In the genomic region with DNA sequence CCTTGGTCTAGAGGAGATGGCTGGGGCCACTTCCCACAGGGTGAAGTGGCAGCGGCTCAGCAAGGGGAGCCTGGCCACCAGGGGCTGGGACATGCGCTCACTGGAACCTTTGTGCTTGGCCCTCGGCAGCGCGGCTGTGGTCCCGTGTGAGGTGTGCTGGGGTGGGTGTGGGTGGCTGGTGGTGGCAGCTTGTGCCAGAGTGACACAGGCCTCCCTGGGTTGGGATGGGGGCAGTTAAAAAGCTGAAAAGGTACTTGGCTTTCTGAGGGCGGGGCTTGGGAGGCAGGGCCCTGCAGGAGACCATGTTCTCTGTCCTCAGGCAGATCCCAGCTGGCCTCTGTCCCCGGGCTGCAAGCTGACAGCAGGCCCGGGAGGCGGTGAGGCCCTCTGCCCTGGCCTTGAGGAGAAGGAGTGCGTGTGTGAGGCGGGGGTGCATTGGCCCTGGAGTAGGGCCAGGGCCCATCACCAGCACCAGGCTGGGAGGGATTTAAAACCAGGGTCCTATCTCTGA, we compare ENCODE assay signal across 13 cellular contexts. TPM values are rescaled to one million over a fixed set of nuclear protein-coding genes. Genes with fewer than 3 reads are reported as not detected.
DNase-seq lines count a peak whose midpoint lies in the region; ATAC-seq lines count a peak whose summit lies in the region.
"Had no signal": no experiment of that assay in that cellular context is flagged by ENCODE, and none has a peak within 500 bp of the region (broad histone marks: within the 10 kb centered on the region; RNA-seq: fewer than 3 reads in every experiment).

No MANE protein-coding gene starts in this region.

- H3K27ac ChIP-seq in neuronal stem cell (replicated peaks; ENCODE audit: low read length): no peak overlapping the region

- no peak overlapping the region for H2BK15ac ChIP-seq in neuronal stem cell (ENCODE audit: low read length)

- H3K9ac ChIP-seq in NT2/D1 (ENCODE audit: insufficient read length, low read depth) (peak overlapping the region; percentile 56), neuronal stem cell (ENCODE audit: low read depth, low read length, poor library complexity) (peak overlapping the region; percentile 30)

- no peak overlapping the region for H4K8ac ChIP-seq in neuronal stem cell (ENCODE audit: low read depth, low read length)

- H3K14ac ChIP-seq in neuronal stem cell (ENCODE audit: low read length): no peak overlapping the region

- peaks cover 38% of the 10 kb centered on the region for H3K36me3 Mint-ChIP-seq in effector memory CD8-positive, alpha-beta T cell (ENCODE audit: insufficient read depth)

- H3K9me3 ChIP-seq in NT2/D1 (ENCODE audit: insufficient read depth, low read length) (no peaks in the 10 kb centered on the region), neuronal stem cell (replicated peaks in 1 of 2; ENCODE audit: control insufficient read depth in 2 of 2, insufficient read depth in 1 of 2, low read depth in 1 of 2, low read length in 2 of 2) (no peaks in the 10 kb centered on the region)

- H3K27ac Mint-ChIP-seq in effector memory CD8-positive, alpha-beta T cell: peak overlapping the region; percentile 57 to 58
- H3K27ac Mint-ChIP-seq: activated CD4-positive, alpha-beta T cell treated with anti-CD3 and anti-CD28 coated beads, Interleukin-2, amount 10 ng/mL, durations not matched to agents 24 days and 14 days; CD4-positive, alpha-beta T cell had no signal

- no peaks in the 10 kb centered on the region for H3K27me3 Mint-ChIP-seq in effector memory CD8-positive, alpha-beta T cell
- H3K27me3 Mint-ChIP-seq: activated CD4-positive, alpha-beta T cell treated with anti-CD3 and anti-CD28 coated beads, Interleukin-2, amount 10 ng/mL, durations not matched to agents 24 days and 14 days; CD4-positive, alpha-beta T cell; central memory CD8-positive, alpha-beta T cell; T-cell had no signal

- no peak overlapping the region for H3K4me2 ChIP-seq in neuronal stem cell (ENCODE audit: insufficient read depth, low read length, poor library complexity, severe bottlenecking)

- H3K4me1 ChIP-seq in NT2/D1 (ENCODE audit: insufficient read depth, insufficient read length) (peaks cover 31% of the 10 kb centered on the region), neuronal stem cell (ENCODE audit: control insufficient read depth in 2 of 2, insufficient read depth in 1 of 2, low read depth in 1 of 2, low read length in 2 of 2) (peaks cover 0 to 5% of the 10 kb centered on the region in 2 donors)

- no peaks in the 10 kb centered on the region for H3K9me3 Mint-ChIP-seq in effector memory CD8-positive, alpha-beta T cell
- H3K9me3 Mint-ChIP-seq: activated CD4-positive, alpha-beta T cell treated with anti-CD3 and anti-CD28 coated beads, Interleukin-2, amount 10 ng/mL, durations not matched to agents 24 days and 14 days; CD4-positive, alpha-beta T cell; central memory CD8-positive, alpha-beta T cell; T-cell had no signal

- no peak overlapping the region for H2BK120ac ChIP-seq in neuronal stem cell (ENCODE audit: low read depth, low read length)

- H2BK5ac ChIP-seq in neuronal stem cell (ENCODE audit: low read length): peak overlapping the region; percentile 66

- in situ Hi-C loops in G401 (cut with HindIII; ENCODE audit: low sequenced_read_pairs): no loop called here

- H4K91ac ChIP-seq in neuronal stem cell (ENCODE audit: low read depth, low read length, poor library complexity): no peak overlapping the region

- H3K4me1 Mint-ChIP-seq in effector memory CD8-positive, alpha-beta T cell (ENCODE audit: low read depth in 2 of 2): peaks cover 2 to 4% of the 10 kb centered on the region in 2 donors
- H3K4me1 Mint-ChIP-seq: activated CD4-positive, alpha-beta T cell treated with anti-CD3 and anti-CD28 coated beads, Interleukin-2, amount 10 ng/mL, durations not matched to agents 24 days and 14 days; central memory CD8-positive, alpha-beta T cell; T-cell had no signal

- peaks cover 13% of the 10 kb centered on the region for H3K79me1 ChIP-seq in neuronal stem cell (ENCODE audit: low read depth, low read length)

- peak; percentile 70 for DNase-seq in G401 (ENCODE audit: low spot score)
- DNase-seq in NT2/D1 (ENCODE audit: low read depth, low spot score): no peak
- DNase-seq in effector memory CD8-positive, alpha-beta T cell: no peak
- DNase-seq in neuronal stem cell (ENCODE audit: low spot score): no peak
- DNase-seq in A172 (ENCODE audit: low spot score): no peak
- DNase-seq in ecto neural progenitor cell (ENCODE audit: low spot score): no peak
- DNase-seq: activated CD4-positive, alpha-beta T cell treated with anti-CD3 and anti-CD28 coated beads, Interleukin-2, amount 10 ng/mL, durations not matched to agents 24 days and 14 days; activated effector memory CD4-positive, alpha-beta T cell treated with anti-CD3 and anti-CD28 coated beads, Interleukin-2, amount 50 U/mL, for 16 hours; CD4-positive, alpha-beta T cell; T-cell had no signal

- no peak overlapping the region for H3K4me3 Mint-ChIP-seq in effector memory CD8-positive, alpha-beta T cell
- H3K4me3 Mint-ChIP-seq: activated CD4-positive, alpha-beta T cell treated with anti-CD3 and anti-CD28 coated beads, Interleukin-2, amount 10 ng/mL, durations not matched to agents 24 days and 14 days; CD4-positive, alpha-beta T cell; central memory CD8-positive, alpha-beta T cell; T-cell had no signal

- H3K23ac ChIP-seq in neuronal stem cell (ENCODE audit: low read depth, low read length, poor library complexity): peak overlapping the region; percentile 45

- no peak overlapping the region for H2BK12ac ChIP-seq in neuronal stem cell (ENCODE audit: low read length)

- H3K36me3 ChIP-seq in NT2/D1 (ENCODE audit: insufficient read depth, insufficient read length, low read length) (peaks cover 93% of the 10 kb centered on the region), neuronal stem cell (replicated peaks in 1 of 2; ENCODE audit: control insufficient read depth in 2 of 2, insufficient read depth in 2 of 2, low read length in 2 of 2) (peaks cover 52 to 98% of the 10 kb centered on the region in 2 donors)

- H3K4ac ChIP-seq in neuronal stem cell (ENCODE audit: low read length): no peak overlapping the region

- H2AFZ ChIP-seq in neuronal stem cell (ENCODE audit: low read length): no peak overlapping the region

- H3K4me3 ChIP-seq in NT2/D1 (ENCODE audit: insufficient read length, low read depth): no peak overlapping the region
- H3K4me3 ChIP-seq in neuronal stem cell (ENCODE audit: low read length in 2 of 2): no peak overlapping the region

- WGBS in neuronal stem cell (ENCODE audit: extremely low coverage in 2 of 2, insufficient read length in 2 of 2, insufficient replicate concordance in 1 of 2), 2 donors: no CpG with 5 or more reads among the region's 12 CpGs

- no peak for ATAC-seq in effector memory CD8-positive, alpha-beta T cell (replicated peaks)
- no peak for ATAC-seq in HG03280 (IDR thresholded peaks at IDR 0.05; ENCODE audit: unreplicated experiment)
- ATAC-seq: T-cell had no signal

- H2AK5ac ChIP-seq in neuronal stem cell (ENCODE audit: low read depth, low read length): no peak overlapping the region

- H3K27me3 ChIP-seq in NT2/D1 (ENCODE audit: insufficient read depth, insufficient read length): no peaks in the 10 kb centered on the region
- H3K27me3 ChIP-seq in neuronal stem cell (ENCODE audit: control insufficient read depth in 3 of 3, insufficient read depth in 3 of 3, low read depth in 1 of 3, low read length in 3 of 3): no peaks in the 10 kb centered on the region

- H3K18ac ChIP-seq in neuronal stem cell (ENCODE audit: low read length): peak overlapping the region; percentile 58

RNA-seq across cellular contexts. Expression of a gene that starts 17.3 kb away (rescaled TPM):
- total RNA-seq in G401 (2014; rRNA removed; shearing (Covaris generic)): 29.5 and 51.3 TPM in 2 replicates
- polyA plus RNA-seq in neuronal stem cell (2013, experiment 1 of 2): 20.6 TPM
- polyA plus RNA-seq in neuronal stem cell (2013, experiment 2 of 2): 22.4 TPM
- total RNA-seq in A172 (2014; rRNA removed; shearing (Covaris generic)): 6.4 and 6.6 TPM in 2 replicates

RNA-seq across cellular contexts. Expression of a gene that starts 22.1 kb away (rescaled TPM):
- total RNA-seq in G401 (2014; rRNA removed; shearing (Covaris generic)): 26.0 and 29.8 TPM in 2 replicates
- 6.4 TPM for polyA plus RNA-seq in neuronal stem cell (2013, experiment 1 of 2)
- 7.4 TPM for polyA plus RNA-seq in neuronal stem cell (2013, experiment 2 of 2)
- 73.5 and 96.1 TPM in 2 replicates for total RNA-seq in A172 (2014; rRNA removed; shearing (Covaris generic))

RNA-seq across cellular contexts. Expression of a gene that starts 39.7 kb away (rescaled TPM):
- total RNA-seq in G401 (2014; rRNA removed; shearing (Covaris generic)): 95.8 and 109 TPM in 2 replicates
- polyA plus RNA-seq in neuronal stem cell (2013, experiment 1 of 2): 88.3 TPM
- 86.1 TPM for polyA plus RNA-seq in neuronal stem cell (2013, experiment 2 of 2)
- total RNA-seq in A172 (2014; rRNA removed; shearing (Covaris generic)): 94.0 and 137 TPM in 2 replicates

RNA-seq across cellular contexts. Expression of a gene that starts 41.7 kb away (rescaled TPM):
- 39.4 and 46.0 TPM in 2 replicates for total RNA-seq in G401 (2014; rRNA removed; shearing (Covaris generic))
- polyA plus RNA-seq in neuronal stem cell (2013, experiment 1 of 2): 59.2 TPM
- 56.4 TPM for polyA plus RNA-seq in neuronal stem cell (2013, experiment 2 of 2)
- 37.8 and 52.7 TPM in 2 replicates for total RNA-seq in A172 (2014; rRNA removed; shearing (Covaris generic))

RNA-seq across cellular contexts. Expression of a gene that starts 56.3 kb away (rescaled TPM):
- 22.9 and 32.9 TPM in 2 replicates for total RNA-seq in G401 (2014; rRNA removed; shearing (Covaris generic))
- polyA plus RNA-seq in neuronal stem cell (2013, experiment 1 of 2): 34.4 TPM
- 34.5 TPM for polyA plus RNA-seq in neuronal stem cell (2013, experiment 2 of 2)
- 43.2 and 61.1 TPM in 2 replicates for total RNA-seq in A172 (2014; rRNA removed; shearing (Covaris generic))
- total RNA-seq: subcutaneous adipose tissue had no signal
